Comparison of ENCODE assay signal across 1 cellular context in the genomic region with DNA sequence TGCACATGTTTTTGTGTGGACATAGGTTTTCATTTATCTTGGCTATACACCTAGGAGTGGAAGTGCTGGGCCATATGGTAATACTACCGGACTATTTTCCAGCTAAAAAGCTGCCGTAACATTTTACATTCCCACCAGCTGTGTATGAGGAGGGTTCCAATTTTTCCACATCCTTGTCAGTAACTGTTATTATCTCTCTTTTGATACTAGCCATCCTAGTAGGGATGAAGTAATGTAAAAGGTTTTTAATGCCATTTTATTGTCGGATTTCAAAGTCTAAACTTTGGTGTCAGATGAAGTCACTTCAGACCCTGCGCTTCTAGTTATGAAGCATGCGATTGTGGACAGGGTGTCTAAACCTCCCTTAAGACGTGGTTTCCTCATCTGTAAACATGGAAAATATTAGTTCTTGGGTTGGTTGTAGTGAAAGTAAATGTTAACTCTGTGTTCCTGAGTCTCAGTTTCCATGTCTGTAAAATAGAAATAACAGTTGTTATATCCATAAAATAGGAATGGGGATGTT.
TF ChIP-seq lines count a peak whose summit lies in the region.

No MANE protein-coding gene starts in this region.

TF ChIP-seq in GM12878, 131 proteins besides CTCF, POLR2A, EP300 and RAD21:
- TF ChIP-seq FOXM1 (IDR thresholded peaks at IDR 0.05; ENCODE audit: low read depth, low read length) (no peak), HSF1 (IDR thresholded peaks at IDR 0.05; ENCODE audit: low read depth, low read length) (no peak), JUND (IDR thresholded peaks at IDR 0.05; ENCODE audit: low read depth, low read length) (no peak), CHD2 (IDR thresholded peaks at IDR 0.05; ENCODE audit: borderline replicate concordance, low read depth, low read length) (no peak), SRF (IDR thresholded peaks at IDR 0.05; ENCODE audit: low read depth in 2 of 2, low read length in 2 of 2) (no peak), CBFB (IDR thresholded peaks at IDR 0.05; ENCODE audit: low read depth) (no peak), TARDBP (IDR thresholded peaks at IDR 0.05; ENCODE audit: borderline replicate concordance) (no peak), GATAD2B (conservative IDR thresholded peaks at IDR 0.05; ENCODE audit: low read depth) (no peak), BMI1 (IDR thresholded peaks at IDR 0.05; ENCODE audit: borderline replicate concordance) (no peak)
- TF ChIP-seq, protein P1, sequence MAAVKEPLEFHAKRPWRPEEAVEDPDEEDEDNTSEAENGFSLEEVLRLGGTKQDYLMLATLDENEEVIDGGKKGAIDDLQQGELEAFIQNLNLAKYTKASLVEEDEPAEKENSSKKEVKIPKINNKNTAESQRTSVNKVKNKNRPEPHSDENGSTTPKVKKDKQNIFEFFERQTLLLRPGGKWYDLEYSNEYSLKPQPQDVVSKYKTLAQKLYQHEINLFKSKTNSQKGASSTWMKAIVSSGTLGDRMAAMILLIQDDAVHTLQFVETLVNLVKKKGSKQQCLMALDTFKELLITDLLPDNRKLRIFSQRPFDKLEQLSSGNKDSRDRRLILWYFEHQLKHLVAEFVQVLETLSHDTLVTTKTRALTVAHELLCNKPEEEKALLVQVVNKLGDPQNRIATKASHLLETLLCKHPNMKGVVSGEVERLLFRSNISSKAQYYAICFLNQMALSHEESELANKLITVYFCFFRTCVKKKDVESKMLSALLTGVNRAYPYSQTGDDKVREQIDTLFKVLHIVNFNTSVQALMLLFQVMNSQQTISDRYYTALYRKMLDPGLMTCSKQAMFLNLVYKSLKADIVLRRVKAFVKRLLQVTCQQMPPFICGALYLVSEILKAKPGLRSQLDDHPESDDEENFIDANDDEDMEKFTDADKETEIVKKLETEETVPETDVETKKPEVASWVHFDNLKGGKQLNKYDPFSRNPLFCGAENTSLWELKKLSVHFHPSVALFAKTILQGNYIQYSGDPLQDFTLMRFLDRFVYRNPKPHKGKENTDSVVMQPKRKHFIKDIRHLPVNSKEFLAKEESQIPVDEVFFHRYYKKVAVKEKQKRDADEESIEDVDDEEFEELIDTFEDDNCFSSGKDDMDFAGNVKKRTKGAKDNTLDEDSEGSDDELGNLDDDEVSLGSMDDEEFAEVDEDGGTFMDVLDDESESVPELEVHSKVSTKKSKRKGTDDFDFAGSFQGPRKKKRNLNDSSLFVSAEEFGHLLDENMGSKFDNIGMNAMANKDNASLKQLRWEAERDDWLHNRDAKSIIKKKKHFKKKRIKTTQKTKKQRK (IDR thresholded peaks at IDR 0.05; ENCODE audit: low read depth, low read length): no peak
TF ChIP-seq in GM12878: peak in this region for 0.
